In the genomic region with DNA sequence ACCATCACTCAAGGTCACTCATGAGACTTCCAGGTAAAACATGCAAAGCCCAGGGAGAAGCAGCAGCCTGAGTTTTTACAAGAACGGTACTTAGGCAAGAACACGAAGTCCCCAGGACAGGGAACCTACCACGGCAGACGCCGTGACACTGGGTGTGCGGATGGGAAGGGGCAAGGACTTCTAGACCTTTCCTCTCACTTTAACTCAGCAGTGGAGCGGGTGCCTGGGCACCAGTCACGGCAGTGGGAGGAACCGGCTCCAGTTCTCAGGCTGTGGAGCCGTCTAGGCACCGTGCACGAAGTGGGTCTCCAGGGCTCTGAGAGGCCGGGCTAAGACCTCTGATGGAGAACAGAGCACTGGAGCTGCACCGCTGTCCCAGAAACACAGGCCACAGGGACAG, we compare ENCODE assay signal across 24 cellular contexts. TPM values are rescaled to one million over a fixed set of nuclear protein-coding genes. Genes with fewer than 3 reads are reported as not detected.
DNase-seq lines count a peak whose midpoint lies in the region; ATAC-seq and TF ChIP-seq lines count a peak whose summit lies in the region.
"Had no signal": no experiment of that assay in that cellular context is flagged by ENCODE, and none has a peak within 500 bp of the region (broad histone marks: within the 10 kb centered on the region; RNA-seq: fewer than 3 reads in every experiment).

No MANE protein-coding gene starts in this region.

- H3K36me3 Mint-ChIP-seq in endodermal cell (ENCODE audit: low read depth) (peaks cover 3% of the 10 kb centered on the region), neural crest cell (ENCODE audit: low read depth) (no peaks in the 10 kb centered on the region)
- H3K36me3 Mint-ChIP-seq: activated CD8-positive, alpha-beta memory T cell treated with anti-CD3 and anti-CD28 coated beads, Interleukin-2, amount 10 ng/mL, durations not matched to agents 7 days and 5 days had no signal

- H3K27ac Mint-ChIP-seq in endodermal cell (no peak overlapping the region), neural crest cell (ENCODE audit: unreplicated experiment) (no peak overlapping the region)
- H3K27ac Mint-ChIP-seq: activated CD8-positive, alpha-beta memory T cell treated with anti-CD3 and anti-CD28 coated beads, Interleukin-2, amount 10 ng/mL, durations not matched to agents 7 days and 5 days; activated naive CD8-positive, alpha-beta T cell treated with anti-CD3 and anti-CD28 coated beads for 36 hours; activated T-helper 2 cell treated with anti-CD3 and anti-CD28 coated beads, Interferon-gamma antibody, Interleukin-2, Interleukin-4, amounts not matched to agents 10 μg/mL and 5 μg/mL and 100 μg/mL, durations not matched to agents 14 hours and 24 hours and 36 hours had no signal

- no peak for TF ChIP-seq POLR2A in upper lobe of left lung (IDR thresholded peaks at IDR 0.05)
- no peak for TF ChIP-seq POLR2A in transverse colon (IDR thresholded peaks at IDR 0.05)

- WGBS in heart right ventricle, 2 donors: 38 to 53% methylated on average over 14 of the region's 14 CpGs
- 79 to 92% methylated on average over 7 to 14 of the region's 14 CpGs for WGBS in endodermal cell (ENCODE audit: insufficient coverage in 1 of 2, insufficient read length in 1 of 2), 2 experiments
- 59 to 69% methylated on average over 9 to 14 of the region's 14 CpGs for WGBS in upper lobe of left lung, 2 donors
- 84% methylated on average over 13 of the region's 14 CpGs; no CpG with 5 or more reads in 1 of the 2 donors for WGBS in transverse colon (ENCODE audit: low coverage in 1 of 2), 2 donors

- H3K9me3 ChIP-seq in heart right ventricle (no peaks in the 10 kb centered on the region), endodermal cell (ENCODE audit: control insufficient read depth, low read length) (no peaks in the 10 kb centered on the region), upper lobe of left lung (no peaks in the 10 kb centered on the region), transverse colon (no peaks in the 10 kb centered on the region)
- H3K9me3 ChIP-seq: body of pancreas, Caco-2, SJCRH30, vagina had no signal

- H3K27me3 ChIP-seq in heart right ventricle (peaks cover 0 to 57% (median 0%) of the 10 kb centered on the region in 7 donors), endodermal cell (ENCODE audit: control insufficient read depth, insufficient read depth, low read length, poor library complexity, severe bottlenecking) (peaks cover 9% of the 10 kb centered on the region), upper lobe of left lung (no peaks in the 10 kb centered on the region), transverse colon (peaks cover 64% of the 10 kb centered on the region)
- H3K27me3 ChIP-seq: body of pancreas, vagina had no signal

- intact Hi-C loops in heart right ventricle (cut with DNase I): loop anchor here in 4 of 10 donors (5.0 kb wide), 3 partner anchors 34 to 41 kb away; a partner anchor contains a TSS
- intact Hi-C loops in Right ventricle myocardium inferior (cut with DNase I): loop anchor here (2.0 kb wide), 1 partner anchor 36 kb away; a partner anchor contains a TSS
- intact Hi-C loops in transverse colon (cut with DNase I; ENCODE audit: low total_unique reads): no loop called here

- in situ Hi-C loops in transverse colon (cut with MboI; ENCODE audit: low pct_ligation_motif_present in 1 of 4, low pct_unique_long_range_greater_than_20kb in 1 of 4, low sequenced_read_pairs in 3 of 4): no loop called here

- H3K9ac ChIP-seq in endodermal cell (ENCODE audit: extremely low read depth, low read length, poor library complexity, severe bottlenecking): no peak overlapping the region

- TF ChIP-seq EP300 in upper lobe of left lung (IDR thresholded peaks at IDR 0.05) (no peak), transverse colon (IDR thresholded peaks at IDR 0.05; ENCODE audit: low read depth) (no peak)

- H3K4me1 Mint-ChIP-seq in endodermal cell: peaks cover 36% of the 10 kb centered on the region
- peaks cover 43% of the 10 kb centered on the region for H3K4me1 Mint-ChIP-seq in neural crest cell

- H3K4me1 ChIP-seq in heart right ventricle: peaks cover 6 to 74% (median 52%) of the 10 kb centered on the region in 9 donors
- peaks cover 7% of the 10 kb centered on the region for H3K4me1 ChIP-seq in endodermal cell (ENCODE audit: control insufficient read depth, insufficient read depth, low read length)
- peaks cover 22 to 43% (median 30%) of the 10 kb centered on the region in 4 donors for H3K4me1 ChIP-seq in upper lobe of left lung
- H3K4me1 ChIP-seq in transverse colon: peaks cover 0 to 24% (median 22%) of the 10 kb centered on the region in 4 donors

- H3K4me3 Mint-ChIP-seq in endodermal cell (peak overlapping the region; percentile 62), neural crest cell (peak overlapping the region; percentile 90)
- H3K4me3 Mint-ChIP-seq: activated CD8-positive, alpha-beta memory T cell treated with anti-CD3 and anti-CD28 coated beads, Interleukin-2, amount 10 ng/mL, durations not matched to agents 7 days and 5 days; activated naive CD8-positive, alpha-beta T cell treated with anti-CD3 and anti-CD28 coated beads for 36 hours had no signal

- H3K4me3 ChIP-seq in heart right ventricle (peak overlapping the region in 9 of 10 donors; percentile 13 to 80 (median 68)), endodermal cell (ENCODE audit: low read length) (no peak overlapping the region), upper lobe of left lung (peak overlapping the region in 3 of 4 donors; percentile 2 to 83 (median 8)), transverse colon (no peak overlapping the region)
- H3K4me3 ChIP-seq: body of pancreas, SJCRH30 had no signal

- no peaks in the 10 kb centered on the region for H3K9me3 Mint-ChIP-seq in endodermal cell
- no peaks in the 10 kb centered on the region for H3K9me3 Mint-ChIP-seq in neural crest cell
- H3K9me3 Mint-ChIP-seq: activated naive CD8-positive, alpha-beta T cell treated with anti-CD3 and anti-CD28 coated beads for 36 hours; activated T-helper 2 cell treated with anti-CD3 and anti-CD28 coated beads, Interferon-gamma antibody, Interleukin-2, Interleukin-4, amounts not matched to agents 10 μg/mL and 5 μg/mL and 100 μg/mL, durations not matched to agents 14 hours and 24 hours and 36 hours had no signal

- peaks cover 0 to 11% (median 0%) of the 10 kb centered on the region in 9 donors for H3K36me3 ChIP-seq in heart right ventricle
- H3K36me3 ChIP-seq in endodermal cell (ENCODE audit: control insufficient read depth, insufficient read depth, low read length): no peaks in the 10 kb centered on the region
- no peaks in the 10 kb centered on the region for H3K36me3 ChIP-seq in upper lobe of left lung
- no peaks in the 10 kb centered on the region for H3K36me3 ChIP-seq in transverse colon
- H3K36me3 ChIP-seq: SJCRH30, vagina had no signal

- TF ChIP-seq CTCF in heart right ventricle (IDR thresholded peaks at IDR 0.05): no peak
- TF ChIP-seq CTCF in endodermal cell (conservative IDR thresholded peaks at IDR 0.05): no peak
- TF ChIP-seq CTCF in neural crest cell (conservative IDR thresholded peaks at IDR 0.05): no peak
- TF ChIP-seq CTCF in upper lobe of left lung (IDR thresholded peaks at IDR 0.05): no peak
- no peak for TF ChIP-seq CTCF in transverse colon (IDR thresholded peaks at IDR 0.05)

- DNase-seq in heart right ventricle (no peak), Right ventricle myocardium inferior (ENCODE audit: missing footprints) (no peak), endodermal cell (no peak), neural crest cell (ENCODE audit: low read depth, low spot score) (no peak), upper lobe of left lung (no peak), NCI-H2227 (lab: John Stamatoyannopoulos, UW; ENCODE audit: unreplicated experiment) (no peak), transverse colon (no peak), NCI-H510A treated with DMSO at 0.1 percent for 48 hours (lab: John Stamatoyannopoulos, UW) (no peak)
- DNase-seq: activated CD4-positive, alpha-beta T cell treated with anti-CD3 and anti-CD28 coated beads for 48 hours; activated CD8-positive, alpha-beta memory T cell treated with anti-CD3 and anti-CD28 coated beads, Interleukin-2, amount 10 ng/mL, durations not matched to agents 7 days and 5 days; activated naive CD8-positive, alpha-beta T cell treated with anti-CD3 and anti-CD28 coated beads for 36 hours; body of pancreas; Caco-2; cortex of kidney; hypothalamus; NCI-H69; SJCRH30; stimulated activated naive CD8-positive, alpha-beta T cell treated with anti-CD3 and anti-CD28 coated beads, Interleukin-15, Interleukin-2, amounts not matched to agents 100 U/mL and 50 U/mL, for 24 hours; T-helper 1 cell had no signal

- H3K27ac ChIP-seq in heart right ventricle: peak overlapping the region in 9 of 10 donors; percentile 32 to 94 (median 90)
- H3K27ac ChIP-seq in endodermal cell (ENCODE audit: low read depth, low read length): no peak overlapping the region
- peak overlapping the region in 2 of 4 donors; percentile 84 to 89 for H3K27ac ChIP-seq in upper lobe of left lung
- peak overlapping the region in 2 of 4 donors; percentile 4 to 74 for H3K27ac ChIP-seq in transverse colon
- H3K27ac ChIP-seq: body of pancreas, SJCRH30, vagina had no signal

- peak in 1 of 8 donors; percentile 10 for ATAC-seq in heart right ventricle
- no peak for ATAC-seq in Right ventricle myocardium inferior
- ATAC-seq in upper lobe of left lung (ENCODE audit: low FRiP score in 2 of 2): no peak
- ATAC-seq: activated CD8-positive, alpha-beta memory T cell treated with anti-CD3 and anti-CD28 coated beads, Interleukin-2, amount 10 ng/mL, durations not matched to agents 7 days and 5 days; body of pancreas; stimulated activated naive CD8-positive, alpha-beta T cell treated with anti-CD3 and anti-CD28 coated beads, Interleukin-15, Interleukin-2, amounts not matched to agents 100 U/mL and 50 U/mL, for 24 hours had no signal

- peaks cover 30% of the 10 kb centered on the region for H3K27me3 Mint-ChIP-seq in endodermal cell (ENCODE audit: insufficient read depth)
- H3K27me3 Mint-ChIP-seq in neural crest cell (ENCODE audit: low read depth): peaks cover 14% of the 10 kb centered on the region

RNA-seq across cellular contexts. Expression of a gene that starts 2.5 kb away (rescaled TPM):
- total RNA-seq in heart right ventricle (10 to 100 TPM; 10.2 to 25.4 (median 14.7) TPM), Right ventricle myocardium inferior (13.8 TPM), endodermal cell (10 to 100 TPM; 24.9 to 25.9 TPM), neural crest cell (23.7 and 23.8 TPM in 2 replicates), upper lobe of left lung (10 to 100 TPM in 4 of 6 donors, 1 to 10 TPM in 2; 7.6 to 25.3 (median 11.6) TPM), transverse colon (1 to 10 TPM; 2.3 to 6.0 (median 5.3) TPM)
- polyA plus RNA-seq in heart right ventricle: 10 to 100 TPM in 1 of 2 donors, 1 to 10 TPM in 1; 5.6 to 10.3 TPM
- 8.4 TPM for polyA plus RNA-seq in endodermal cell (2013, experiment 1 of 2)
- polyA plus RNA-seq in endodermal cell (2013, experiment 2 of 2): 7.5 TPM

RNA-seq across cellular contexts. Expression of a gene that starts 32.8 kb away (rescaled TPM):
- not detected for total RNA-seq in heart right ventricle
- polyA plus RNA-seq in heart right ventricle: under 1 TPM; 0.32 to 0.59 TPM
- not detected for total RNA-seq in Right ventricle myocardium inferior
- total RNA-seq in endodermal cell: not detected
- polyA plus RNA-seq in endodermal cell (2013, experiment 1 of 2): not detected
- polyA plus RNA-seq in endodermal cell (2013, experiment 2 of 2): not detected
- total RNA-seq in neural crest cell: not detected in 2 replicates
- total RNA-seq in upper lobe of left lung: under 1 TPM in 1 of 6 donors, not detected in 5; 0.23 TPM
- not detected for total RNA-seq in transverse colon
- total RNA-seq: activated CD8-positive, alpha-beta memory T cell treated with anti-CD3 and anti-CD28 coated beads, Interleukin-2, amount 10 ng/mL, durations not matched to agents 7 days and 5 days; activated naive CD8-positive, alpha-beta T cell treated with anti-CD3 and anti-CD28 coated beads for 36 hours; activated T-helper 2 cell treated with anti-CD3 and anti-CD28 coated beads, Interferon-gamma antibody, Interleukin-2, Interleukin-4, amounts not matched to agents 10 μg/mL and 5 μg/mL and 100 μg/mL, durations not matched to agents 14 hours and 24 hours and 36 hours; body of pancreas; myocyte; posterior vena cava; SJCRH30; vagina had no signal
- polyA plus RNA-seq: BJ had no signal

RNA-seq across cellular contexts. Expression of a gene that starts 36.5 kb away (rescaled TPM):
- 10 to 100 TPM; 60.1 to 83.0 (median 72.8) TPM for total RNA-seq in heart right ventricle
- 100 to 1,000 TPM in 1 of 2 donors, 10 to 100 TPM in 1; 50.6 to 119 TPM for polyA plus RNA-seq in heart right ventricle
- 78.0 TPM for total RNA-seq in Right ventricle myocardium inferior
- total RNA-seq in endodermal cell: 10 to 100 TPM; 68.3 to 85.2 TPM
- 68.0 TPM for polyA plus RNA-seq in endodermal cell (2013, experiment 1 of 2)
- polyA plus RNA-seq in endodermal cell (2013, experiment 2 of 2): 64.1 TPM
- 57.4 and 58.2 TPM in 2 replicates for total RNA-seq in neural crest cell
- total RNA-seq in upper lobe of left lung: 100 to 1,000 TPM in 1 of 6 donors, 10 to 100 TPM in 5; 64.2 to 103 (median 79.4) TPM
- total RNA-seq in transverse colon: 10 to 100 TPM; 40.8 to 67.0 (median 62.6) TPM

Comparison
In these comparisons a context has a peak if more than half of its experiments do, and no peak if none do; other contexts are left out.
1. H3K4me3 ChIP-seq: peak in heart right ventricle (9 of 10) and upper lobe of left lung (3 of 4); none in endodermal cell (single experiment) and transverse colon (0 of 4).